ENCODE assay signal across 26 cellular contexts in the genomic region with DNA sequence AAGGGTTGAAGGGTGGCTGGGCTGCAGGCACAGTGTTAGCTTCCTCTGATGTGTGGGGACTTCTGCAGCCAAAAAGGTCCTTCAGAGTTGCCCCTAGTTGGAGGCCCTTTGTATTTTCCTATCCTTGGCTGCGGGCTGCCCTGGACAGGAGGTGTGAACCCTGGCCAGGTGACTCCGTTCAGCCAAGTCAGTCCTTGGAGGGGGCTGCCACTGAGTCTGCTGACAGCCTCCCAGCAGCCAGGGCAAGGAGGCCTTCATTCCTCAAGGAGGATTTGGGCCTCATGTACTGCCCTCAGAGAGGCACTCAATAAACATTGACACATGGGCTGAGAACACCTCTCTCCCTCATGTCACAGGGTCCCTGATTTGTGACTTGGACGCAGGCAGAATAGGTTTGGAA.
"Had no signal": no experiment of that assay in that cellular context is flagged by ENCODE, and none has a peak within 500 bp of the region (broad histone marks: within the 10 kb centered on the region; RNA-seq: fewer than 3 reads in every experiment).

No MANE protein-coding gene starts in this region.

- H3K36me3 ChIP-seq: breast epithelium, WERI-Rb-1 had no signal

- H3K4me1 Mint-ChIP-seq: activated CD4-positive, alpha-beta T cell treated with anti-CD3 and anti-CD28 coated beads for 36 hours; activated naive CD4-positive, alpha-beta T cell treated with anti-CD3 and anti-CD28 coated beads, Interleukin-2, amount 50 U/mL, for 24 hours; central memory CD8-positive, alpha-beta T cell; T-cell had no signal

- H3K9me3 ChIP-seq: breast epithelium had no signal

- H3K27me3 ChIP-seq: breast epithelium had no signal

- H3K9me3 Mint-ChIP-seq: activated CD8-positive, alpha-beta T cell treated with anti-CD3 and anti-CD28 coated beads for 36 hours; activated naive CD4-positive, alpha-beta T cell treated with anti-CD3 and anti-CD28 coated beads, Interleukin-2, amount 50 U/mL, for 24 hours; activated T-cell treated with anti-CD3 and anti-CD28 coated beads, Interleukin-2, amount 50 U/mL, for 72 hours; central memory CD8-positive, alpha-beta T cell; T-cell had no signal

- H3K4me3 Mint-ChIP-seq: activated CD4-positive, alpha-beta T cell treated with anti-CD3 and anti-CD28 coated beads for 36 hours; activated CD8-positive, alpha-beta T cell treated with anti-CD3 and anti-CD28 coated beads for 36 hours; activated naive CD4-positive, alpha-beta T cell treated with anti-CD3 and anti-CD28 coated beads, Interleukin-2, amount 50 U/mL, for 24 hours; activated T-cell treated with anti-CD3 and anti-CD28 coated beads, Interleukin-2, amount 50 U/mL, for 72 hours; central memory CD8-positive, alpha-beta T cell; T-cell had no signal

- H3K4me3 ChIP-seq: breast epithelium, SK-N-MC had no signal

- H3K36me3 Mint-ChIP-seq: activated naive CD4-positive, alpha-beta T cell treated with anti-CD3 and anti-CD28 coated beads, Interleukin-2, amount 50 U/mL, for 24 hours; T-cell had no signal

- H3K4me1 ChIP-seq: breast epithelium had no signal

- DNase-seq: activated CD4-positive, alpha-beta T cell treated with anti-CD3 and anti-CD28 coated beads for 36 hours; activated CD4-positive, alpha-beta T cell treated with anti-CD3 and anti-CD28 coated beads, Interleukin-2, amount 50 U/mL, for 1 hour; activated CD8-positive, alpha-beta memory T cell treated with anti-CD3 and anti-CD28 coated beads, Interleukin-2, amount 50 U/mL, for 4 hours; activated CD8-positive, alpha-beta T cell treated with anti-CD3 and anti-CD28 coated beads for 36 hours; activated naive CD4-positive, alpha-beta T cell; activated T-cell treated with anti-CD3 and anti-CD28 coated beads, Interleukin-2, amount 50 U/mL, for 72 hours; aorta; KG1; NCI-H1048; NCI-H146; NCI-H187 treated with DMSO at 0.1 percent for 48 hours; NCI-H2081 treated with DMSO at 0.1 percent for 48 hours; NCI-H69; NK-92 treated with Interleukin-12 subunit alpha and Interleukin-12 subunit beta, amount 100 ng/mL, for 24 hours; OCI-M1; RPMI8226; T-cell; T-helper 2 cell; T1000; WERI-Rb-1 had no signal

- H3K27ac Mint-ChIP-seq: activated CD4-positive, alpha-beta T cell treated with anti-CD3 and anti-CD28 coated beads for 36 hours; activated CD8-positive, alpha-beta T cell treated with anti-CD3 and anti-CD28 coated beads for 36 hours; activated naive CD4-positive, alpha-beta T cell treated with anti-CD3 and anti-CD28 coated beads, Interleukin-2, amount 50 U/mL, for 24 hours; activated T-cell treated with anti-CD3 and anti-CD28 coated beads, Interleukin-2, amount 50 U/mL, for 72 hours; T-cell had no signal

- H3K27ac ChIP-seq: breast epithelium, SK-N-MC, WERI-Rb-1 had no signal

- ATAC-seq: activated CD4-positive, alpha-beta T cell treated with anti-CD3 and anti-CD28 coated beads for 36 hours; activated CD8-positive, alpha-beta T cell treated with anti-CD3 and anti-CD28 coated beads for 36 hours; activated T-cell treated with anti-CD3 and anti-CD28 coated beads, Interleukin-2, amount 50 U/mL, for 72 hours; Panc1; Right ventricle myocardium inferior; T-cell had no signal
